1 cellular context compared by ENCODE assay signal in the genomic region with DNA sequence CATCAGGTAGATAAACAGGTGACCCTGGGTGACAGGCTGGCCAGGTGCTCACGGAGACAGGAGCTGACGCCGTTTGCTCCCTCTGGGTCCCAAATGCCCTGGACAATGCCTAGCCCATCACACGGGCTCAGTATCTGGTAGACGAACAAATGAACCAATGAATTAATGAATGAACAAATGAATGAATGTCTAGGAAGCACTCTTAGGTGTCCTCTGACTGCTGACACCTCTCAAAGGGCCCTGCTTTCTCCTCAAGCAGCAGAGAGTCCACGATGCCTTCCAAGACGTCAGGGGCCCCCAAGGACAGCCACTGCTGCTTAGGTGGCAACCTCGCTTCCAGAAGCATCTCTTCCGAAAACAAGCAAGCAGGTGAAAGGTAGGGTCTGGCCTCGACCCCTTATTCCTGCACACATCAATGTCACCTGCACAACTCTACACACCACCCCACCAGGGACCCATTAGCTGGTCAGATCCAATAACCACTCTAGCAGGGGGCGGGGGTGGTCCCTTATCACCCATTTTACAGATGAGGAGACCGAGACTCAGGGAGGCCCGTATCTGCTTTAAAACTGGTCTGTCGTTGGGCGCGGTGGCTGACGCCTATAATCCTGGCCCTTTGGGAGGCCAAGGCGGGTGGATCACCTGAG.
TF ChIP-seq lines count a peak whose summit lies in the region.

No MANE protein-coding gene starts in this region.

TF ChIP-seq in K562, 482 proteins besides CTCF, POLR2A, EP300 and RAD21:
- no peak for TF ChIP-seq CBFA2T3 (IDR thresholded peaks at IDR 0.05)
- peak; percentile 72 for TF ChIP-seq ZNF24 (IDR thresholded peaks at IDR 0.05)
